In the genomic region with DNA sequence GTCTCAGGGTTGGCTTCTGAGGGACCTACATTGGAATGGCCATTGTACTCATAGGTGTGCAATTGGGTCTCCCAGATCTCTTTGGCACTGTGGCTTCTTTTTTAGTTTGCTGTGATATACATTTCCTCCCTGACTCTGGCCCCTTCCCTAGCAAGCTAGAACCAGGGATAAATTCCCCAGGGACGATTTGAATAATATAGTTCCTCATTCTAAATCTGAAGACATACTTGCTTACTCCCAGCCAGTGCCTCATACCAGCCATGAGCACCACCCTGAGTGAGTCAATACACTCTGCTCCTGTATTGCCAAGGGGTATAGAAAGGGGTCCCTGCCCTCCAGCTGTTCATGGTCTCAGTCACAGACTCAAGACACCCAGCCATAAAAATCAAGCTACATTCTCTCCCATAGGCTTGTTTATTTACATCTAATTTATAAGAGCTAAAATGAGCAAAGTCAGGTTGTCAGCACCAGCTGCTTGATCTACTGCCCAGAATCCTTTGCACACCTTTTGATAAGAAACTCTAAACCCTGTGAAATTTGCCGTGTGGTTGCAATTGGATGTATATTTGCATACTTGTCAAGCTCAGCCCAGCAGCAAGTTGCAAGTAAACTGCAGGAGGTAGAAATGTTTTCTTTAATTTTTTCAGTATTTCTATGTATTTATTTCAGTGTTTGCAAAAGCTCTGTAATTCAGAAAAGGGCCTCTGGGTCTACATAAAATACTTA, we compare ENCODE assay signal across 25 cellular contexts.
"Had no signal": no experiment of that assay in that cellular context is flagged by ENCODE, and none has a peak within 500 bp of the region (broad histone marks: within the 10 kb centered on the region; RNA-seq: fewer than 3 reads in every experiment).

No MANE protein-coding gene starts in this region.

- H3K4me1 ChIP-seq: gastrocnemius medialis, heart left ventricle, parathyroid adenoma, thyroid gland had no signal

- H3K27me3 ChIP-seq: gastrocnemius medialis, hepatocyte, neutrophil, thyroid gland had no signal

- DNase-seq: effector CD8-positive, alpha-beta T cell; foreskin fibroblast; gastrocnemius medialis; heart left ventricle; kidney; mucosa of descending colon; naive B cell; stimulated activated CD4-positive, alpha-beta T cell treated with anti-CD3 and anti-CD28 coated beads, Interleukin-12 subunit alpha, Interleukin-12 subunit beta, amount 100 ng/mL, for 4 hours; stimulated activated CD4-positive, alpha-beta T cell treated with anti-CD3 and anti-CD28 coated beads, Interleukin-1b, Interleukin-23, amount 100 ng/mL, for 48 hours; stimulated activated CD4-positive, alpha-beta T cell treated with anti-CD3 and anti-CD28 coated beads, Interleukin-4, amount 100 ng/mL, for 1 hour; stimulated activated CD8-positive, alpha-beta memory T cell treated with anti-CD3 and anti-CD28 coated beads, Interleukin-4, amount 100 ng/mL, for 48 hours; stimulated activated naive CD4-positive, alpha-beta T cell; stimulated activated naive CD8-positive, alpha-beta T cell treated with anti-CD3 and anti-CD28 coated beads, Interleukin-15, amount 100 ng/mL, for 72 hours; thyroid gland; trophoblast cell had no signal

- H3K9me3 ChIP-seq: neutrophil, thyroid gland had no signal

- ATAC-seq: esophagus mucosa; gastrocnemius medialis; heart left ventricle; left lobe of liver; mucosa of descending colon; natural killer cell treated with Interleukin-12 subunit alpha and Interleukin-12 subunit beta and Interleukin-15 and Interleukin-18, amount 100 ng/mL, for 72 hours; sciatic nerve; stimulated activated naive CD8-positive, alpha-beta T cell treated with anti-CD3 and anti-CD28 coated beads, Interleukin-15, amount 100 ng/mL, for 72 hours had no signal

- H3K27ac ChIP-seq: epithelial cell of prostate, gastrocnemius medialis, heart left ventricle, hepatocyte, neutrophil, parathyroid adenoma, thyroid gland had no signal

- H3K36me3 ChIP-seq: gastrocnemius medialis, heart left ventricle, neutrophil, thyroid gland had no signal

- H3K4me3 ChIP-seq: gastrocnemius medialis, heart left ventricle, hepatocyte, lung, mucosa of descending colon, smooth muscle cell, thyroid gland had no signal
